ENCODE assay signal across 16 cellular contexts in genomic region chr18:36496022-36496421, GRCh38.
A peak's percentile ranks its signal among the peaks of the same experiment; 100 is the strongest.
DNase-seq lines count a peak whose midpoint lies in the region; ATAC-seq, FAIRE-seq and TF ChIP-seq lines count a peak whose summit lies in the region.
"Had no signal": no experiment of that assay in that cellular context is flagged by ENCODE, and none has a peak within 500 bp of the region (broad histone marks: within the 10 kb centered on the region; RNA-seq: fewer than 3 reads in every experiment).

No MANE protein-coding gene starts in this region.

- H3K27ac ChIP-seq in pancreas, result no peak overlapping the region
- H3K27ac ChIP-seq: brain microvascular endothelial cell, SJCRH30, thyroid gland had no signal

- no peak for FAIRE-seq in pancreas (lab: Jason Lieb, UNC)
- FAIRE-seq: small intestine had no signal

- ATAC-seq in HG03432 (IDR thresholded peaks at IDR 0.05; ENCODE audit: unreplicated experiment) (peak; percentile 58), GM19467 (IDR thresholded peaks at IDR 0.05; ENCODE audit: unreplicated experiment) (no peak), pancreas (no peak)

- H3K4me1 ChIP-seq in pancreas, result no peaks in the 10 kb centered on the region
- H3K4me1 ChIP-seq: SJCRH30, thyroid gland had no signal

- H3K27me3 ChIP-seq in pancreas, result no peaks in the 10 kb centered on the region
- H3K27me3 ChIP-seq: brain microvascular endothelial cell, SJCRH30, thyroid gland had no signal

- DNase-seq in AG10803 (ENCODE audit: low read depth) (peak; percentile 52), GM12865 (ENCODE audit: low read depth) (peak; percentile 66), UCSD-AML1 (lab: John Stamatoyannopoulos, UW; ENCODE audit: unreplicated experiment) (peak; percentile 41), activated gamma-delta T cell treated with Interleukin-2 at 50 U/mL for 16 hours (no peak), pancreas (no peak)
- no peak for DNase-seq in stimulated activated CD4-positive, alpha-beta T cell treated with anti-CD3 and anti-CD28 coated beads, Interleukin-4, amount 100 ng/mL, for 1 hour
- DNase-seq: brain microvascular endothelial cell, naive B cell, NCI-H1930, NCI-H524 treated with DMSO at 0.1 percent for 48 hours, SJCRH30, small intestine, thyroid gland had no signal

- intact Hi-C loops in pancreas (cut with DNase I), result no loop called here

- no peak overlapping the region for H3K4me3 ChIP-seq in AG10803 (ENCODE audit: low read length)
- no peak overlapping the region for H3K4me3 ChIP-seq in GM12865 (ENCODE audit: low read depth, low read length)
- no peak overlapping the region for H3K4me3 ChIP-seq in pancreas
- H3K4me3 ChIP-seq: lung, SJCRH30, thyroid gland had no signal

- no peaks in the 10 kb centered on the region for H3K36me3 ChIP-seq in pancreas
- H3K36me3 ChIP-seq: brain microvascular endothelial cell, SJCRH30, thyroid gland had no signal

- no peak for TF ChIP-seq CTCF in AG10803 (conservative IDR thresholded peaks at IDR 0.05; ENCODE audit: low read length)
- TF ChIP-seq CTCF in GM12865 (IDR thresholded peaks at IDR 0.05; ENCODE audit: insufficient read depth, low read depth, low read length, missing control alignments), result no peak
- no peak for TF ChIP-seq CTCF in pancreas (IDR thresholded peaks at IDR 0.05)

- no peaks in the 10 kb centered on the region for H3K9me3 ChIP-seq in pancreas
- H3K9me3 ChIP-seq: SJCRH30, thyroid gland had no signal

Comparison
In these comparisons a context has a peak if more than half of its experiments do, and no peak if none do; other contexts are left out.
1. DNase-seq: peak in AG10803 (single experiment), GM12865 (single experiment) and UCSD-AML1 (single experiment); none in stimulated activated CD4-positive, alpha-beta T cell treated with anti-CD3 and anti-CD28 coated beads, Interleukin-4, amount 100 ng/mL, for 1 hour (single experiment), activated gamma-delta T cell treated with Interleukin-2 at 50 U/mL for 16 hours (single experiment) and pancreas (0 of 6).